29 cellular contexts compared by ENCODE assay signal in genomic region chr10:72659694-72660093, GRCh38. TPM values are rescaled to one million over a fixed set of nuclear protein-coding genes. Genes with fewer than 3 reads are reported as not detected.
A peak's percentile ranks its signal among the peaks of the same experiment; 100 is the strongest.
DNase-seq lines count a peak whose midpoint lies in the region; ATAC-seq and TF ChIP-seq lines count a peak whose summit lies in the region.
"Had no signal": no experiment of that assay in that cellular context is flagged by ENCODE, and none has a peak within 500 bp of the region (broad histone marks: within the 10 kb centered on the region; RNA-seq: fewer than 3 reads in every experiment).

No MANE protein-coding gene starts in this region.

- TF ChIP-seq CTCF in GM23338 (conservative IDR thresholded peaks at IDR 0.05; ENCODE audit: low read depth in 2 of 2), result no peak
- no peak for TF ChIP-seq CTCF in fibroblast of villous mesenchyme (IDR thresholded peaks at IDR 0.05; ENCODE audit: insufficient read depth, low read depth, low read length)

- H3K4me1 ChIP-seq in GM23338 (ENCODE audit: insufficient read depth), result peaks cover 11% of the 10 kb centered on the region; the same call in 1 of the 2 replicates
- H3K4me1 ChIP-seq: BLaER1 treated with 17β-estradiol and CSF1 and Interleukin-3, amounts not matched to agents 10 nM and 100 nM; breast epithelium; left lung; sigmoid colon; upper lobe of left lung had no signal

- no peaks in the 10 kb centered on the region for H4K20me1 ChIP-seq in GM23338 (replicated peaks; ENCODE audit: insufficient read depth)
- H4K20me1 ChIP-seq: BLaER1 treated with 17β-estradiol and CSF1 and Interleukin-3, amounts not matched to agents 10 nM and 100 nM had no signal

- peak overlapping the region; percentile 81 for H2AFZ ChIP-seq in GM23338

- H3K4me3 ChIP-seq in GM23338 (no peak overlapping the region), fibroblast of villous mesenchyme (ENCODE audit: low read depth, low read length) (no peak overlapping the region)
- H3K4me3 ChIP-seq: BLaER1 treated with 17β-estradiol and CSF1 and Interleukin-3, amounts not matched to agents 10 nM and 100 nM; breast epithelium; GM12878; left lung; sigmoid colon; SJSA1; upper lobe of left lung had no signal

- ATAC-seq in GM23338, result no peak
- no peak for ATAC-seq in HG02981 (IDR thresholded peaks at IDR 0.05; ENCODE audit: unreplicated experiment)
- ATAC-seq: activated T-cell treated with anti-CD3 and anti-CD28 coated beads, Interleukin-2, amount 50 U/mL, for 72 hours; GM12878; left lung; stimulated activated memory B cell treated with anti-CD40 and anti-IgM and Interleukin-4, amounts not matched to agents 10 μg/mL and 1 μg/mL and 100 μg/mL, for 72 hours had no signal

- H3K79me2 ChIP-seq in GM23338 (replicated peaks; ENCODE audit: insufficient read depth), result no peaks in the 10 kb centered on the region

- peak; percentile 91 for DNase-seq in ACHN
- peak; percentile 31 for DNase-seq in GM23338 (ENCODE audit: low spot score)
- DNase-seq in NCI-H226, result peak; percentile 20
- peak; percentile 17 for DNase-seq in fibroblast of villous mesenchyme (ENCODE audit: low read depth)
- DNase-seq in NCI-H146 (lab: John Stamatoyannopoulos, UW), result no peak
- DNase-seq in activated CD4-positive, alpha-beta T cell treated with anti-CD3 and anti-CD28 coated beads, Interleukin-2, amount 50 U/mL, for 1 hour, result no peak
- no peak for DNase-seq in stimulated activated CD4-positive, alpha-beta T cell treated with anti-CD3 and anti-CD28 coated beads, Interleukin-12 subunit alpha, Interleukin-12 subunit beta, amount 100 ng/mL, for 4 hours
- DNase-seq: activated naive CD4-positive, alpha-beta T cell treated with Interleukin-2 at 50 U/mL for 16 hours; activated T-cell treated with anti-CD3 and anti-CD28 coated beads, Interleukin-2, amount 50 U/mL, for 72 hours; amygdala; DMS79 treated with DMSO at 0.1 percent for 48 hours; effector CD4-positive, alpha-beta T cell; head of caudate nucleus; left lung; NCI-H1092; NCI-H2029 treated with DMSO at 0.1 percent for 48 hours; NCI-H748 treated with DMSO at 0.1 percent for 48 hours; RPMI8226; sigmoid colon; stimulated activated CD4-positive, alpha-beta T cell treated with anti-CD3 and anti-CD28 coated beads, Interleukin-4, amount 100 ng/mL, for 4 hours; substantia nigra; upper lobe of left lung had no signal

- 0 out of 2 replicates have a peak, but pooled peaks cover 5% of the 10 kb centered on the region for H3F3A ChIP-seq in GM23338 (replicated peaks; ENCODE audit: low read depth)

- H3K27me3 Mint-ChIP-seq in GM23338 (ENCODE audit: insufficient read depth, low read depth, poor library complexity), result peaks cover 3% of the 10 kb centered on the region
- H3K27me3 Mint-ChIP-seq: progenitor cell of endocrine pancreas; stimulated activated memory B cell treated with anti-CD40 and anti-IgM and Interleukin-4, amounts not matched to agents 10 μg/mL and 1 μg/mL and 100 μg/mL, for 72 hours had no signal

- in situ Hi-C loops in ACHN (cut with HindIII; ENCODE audit: low pct_ligation_motif_present, low pct_unique_long_range_greater_than_20kb, low sequenced_read_pairs), result no loop called here

- no peaks in the 10 kb centered on the region for H3K27me3 ChIP-seq in GM23338 (ENCODE audit: insufficient read depth)
- H3K27me3 ChIP-seq: BLaER1 treated with 17β-estradiol and CSF1 and Interleukin-3, amounts not matched to agents 10 nM and 100 nM; breast epithelium; left lung; sigmoid colon; SJSA1; upper lobe of left lung had no signal

- no peak overlapping the region for H3K4me2 ChIP-seq in GM23338
- H3K4me2 ChIP-seq: BLaER1 treated with 17β-estradiol and CSF1 and Interleukin-3, amounts not matched to agents 10 nM and 100 nM had no signal

- H3K9me3 Mint-ChIP-seq in GM23338, result no peaks in the 10 kb centered on the region
- H3K9me3 Mint-ChIP-seq: activated T-cell treated with anti-CD3 and anti-CD28 coated beads, Interleukin-2, amount 50 U/mL, for 72 hours; stimulated activated memory B cell treated with anti-CD40 and anti-IgM and Interleukin-4, amounts not matched to agents 10 μg/mL and 1 μg/mL and 100 μg/mL, for 72 hours had no signal

- H3K27ac ChIP-seq in GM23338 (ENCODE audit: low read depth), result no peak overlapping the region
- H3K27ac ChIP-seq: BLaER1 treated with 17β-estradiol and CSF1 and Interleukin-3, amounts not matched to agents 10 nM and 100 nM; breast epithelium; left lung; sigmoid colon; SJSA1; upper lobe of left lung had no signal

- no peaks in the 10 kb centered on the region for H3K9me2 ChIP-seq in GM23338 (ENCODE audit: insufficient read depth)

- peaks cover 5% of the 10 kb centered on the region; the same call in 2 of the 3 replicates for H3K4me1 Mint-ChIP-seq in GM23338
- H3K4me1 Mint-ChIP-seq: stimulated activated memory B cell treated with anti-CD40 and anti-IgM and Interleukin-4, amounts not matched to agents 10 μg/mL and 1 μg/mL and 100 μg/mL, for 72 hours had no signal

- no peak overlapping the region for H3K27ac Mint-ChIP-seq in GM23338
- H3K27ac Mint-ChIP-seq: activated T-cell treated with anti-CD3 and anti-CD28 coated beads, Interleukin-2, amount 50 U/mL, for 72 hours; stimulated activated memory B cell treated with anti-CD40 and anti-IgM and Interleukin-4, amounts not matched to agents 10 μg/mL and 1 μg/mL and 100 μg/mL, for 72 hours had no signal

- no peaks in the 10 kb centered on the region for H3K36me3 ChIP-seq in GM23338 (ENCODE audit: insufficient read depth)
- H3K36me3 ChIP-seq: BLaER1 treated with 17β-estradiol and CSF1 and Interleukin-3, amounts not matched to agents 10 nM and 100 nM; breast epithelium; left lung; sigmoid colon; SJSA1; upper lobe of left lung had no signal

- no peak overlapping the region for H3K4me3 Mint-ChIP-seq in GM23338
- H3K4me3 Mint-ChIP-seq: activated T-cell treated with anti-CD3 and anti-CD28 coated beads, Interleukin-2, amount 50 U/mL, for 72 hours; stimulated activated memory B cell treated with anti-CD40 and anti-IgM and Interleukin-4, amounts not matched to agents 10 μg/mL and 1 μg/mL and 100 μg/mL, for 72 hours had no signal

- H3K36me3 Mint-ChIP-seq in GM23338 (ENCODE audit: low read depth), result no peaks in the 10 kb centered on the region
- H3K36me3 Mint-ChIP-seq: stimulated activated memory B cell treated with anti-CD40 and anti-IgM and Interleukin-4, amounts not matched to agents 10 μg/mL and 1 μg/mL and 100 μg/mL, for 72 hours had no signal

TF ChIP-seq in GM23338, 12 proteins besides CTCF, POLR2A, EP300 and RAD21:
- no peak for TF ChIP-seq CREB1 (CRISPR knock-in tag; IDR thresholded peaks at IDR 0.05; ENCODE audit: low read depth)
- TF ChIP-seq, protein P1, sequence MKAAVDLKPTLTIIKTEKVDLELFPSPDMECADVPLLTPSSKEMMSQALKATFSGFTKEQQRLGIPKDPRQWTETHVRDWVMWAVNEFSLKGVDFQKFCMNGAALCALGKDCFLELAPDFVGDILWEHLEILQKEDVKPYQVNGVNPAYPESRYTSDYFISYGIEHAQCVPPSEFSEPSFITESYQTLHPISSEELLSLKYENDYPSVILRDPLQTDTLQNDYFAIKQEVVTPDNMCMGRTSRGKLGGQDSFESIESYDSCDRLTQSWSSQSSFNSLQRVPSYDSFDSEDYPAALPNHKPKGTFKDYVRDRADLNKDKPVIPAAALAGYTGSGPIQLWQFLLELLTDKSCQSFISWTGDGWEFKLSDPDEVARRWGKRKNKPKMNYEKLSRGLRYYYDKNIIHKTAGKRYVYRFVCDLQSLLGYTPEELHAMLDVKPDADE (IDR thresholded peaks at IDR 0.05), result no peak
- TF ChIP-seq EZH2phosphoT487 (IDR thresholded peaks at IDR 0.05; ENCODE audit: unreplicated experiment), result no peak
- TF ChIP-seq NANOG (IDR thresholded peaks at IDR 0.05; ENCODE audit: borderline replicate concordance), result no peak
- no peak for TF ChIP-seq ZNF331 (CRISPR knock-in tag; IDR thresholded peaks at IDR 0.05; ENCODE audit: low read depth)

RNA-seq across cellular contexts. Expression of gene MCU, which starts 32.2 kb away (rescaled TPM):
- 54.6 and 68.2 TPM in 2 replicates for total RNA-seq in GM23338 (2014; rRNA removed; shearing (Covaris generic))
- polyA plus RNA-seq in GM23338 (2016; fragmentation: Nextera tagmentation; extraction: Ambion mirVana), result 40.1 and 41.8 TPM in 2 replicates
- 40.9 and 41.9 TPM in 2 replicates for total RNA-seq in fibroblast of villous mesenchyme

RNA-seq across cellular contexts. Expression of gene MICU1, which starts 33.8 kb away (rescaled TPM):
- 27.5 and 41.6 TPM in 2 replicates for total RNA-seq in GM23338 (2014; rRNA removed; shearing (Covaris generic))
- 52.3 and 55.7 TPM in 2 replicates for polyA plus RNA-seq in GM23338 (2016; fragmentation: Nextera tagmentation; extraction: Ambion mirVana)
- total RNA-seq in fibroblast of villous mesenchyme, result 44.0 and 45.4 TPM in 2 replicates

Comparison
In these comparisons a context has a peak if more than half of its experiments do, and no peak if none do; other contexts are left out.
1. DNase-seq: peak in ACHN (single experiment), GM23338 (single experiment), NCI-H226 (single experiment) and fibroblast of villous mesenchyme (single experiment); none in NCI-H146 (single experiment), activated CD4-positive, alpha-beta T cell treated with anti-CD3 and anti-CD28 coated beads, Interleukin-2, amount 50 U/mL, for 1 hour (single experiment) and stimulated activated CD4-positive, alpha-beta T cell treated with anti-CD3 and anti-CD28 coated beads, Interleukin-12 subunit alpha, Interleukin-12 subunit beta, amount 100 ng/mL, for 4 hours (single experiment).